ENCODE assay signal across 1 cellular context in genomic region chr21:37223804-37224345, GRCh38.
TF ChIP-seq lines count a peak whose summit lies in the region.

No MANE protein-coding gene starts in this region.

TF ChIP-seq in HepG2, 621 proteins besides CTCF, POLR2A, EP300 and RAD21:
- TF ChIP-seq ISL2 (CRISPR knock-in tag; IDR thresholded peaks at IDR 0.05): no peak
- no peak for TF ChIP-seq ATRX (CRISPR knock-in tag; IDR thresholded peaks at IDR 0.05; ENCODE audit: borderline replicate concordance)
- peak; percentile 48 for TF ChIP-seq RBM22 (optimal IDR thresholded peaks at IDR 0.05; ENCODE audit: low read length)
- TF ChIP-seq ZNF7 (CRISPR knock-in tag; IDR thresholded peaks at IDR 0.05): 0 out of 2 replicates have a peak, but pooled peaks have one; percentile 11
- no peak for TF ChIP-seq ZNF607 (CRISPR knock-in tag; IDR thresholded peaks at IDR 0.05; ENCODE audit: borderline replicate concordance)
- no peak for TF ChIP-seq ZBTB33 (CRISPR knock-in tag; IDR thresholded peaks at IDR 0.05)
TF ChIP-seq in HepG2: peak in this region for 2.
